In genomic region chr12:117331691-117332090, GRCh38 we compare ENCODE assay signal across 25 cellular contexts. TPM values are rescaled to one million over a fixed set of nuclear protein-coding genes. Genes with fewer than 3 reads are reported as not detected.
DNase-seq lines count a peak whose midpoint lies in the region; ATAC-seq and TF ChIP-seq lines count a peak whose summit lies in the region.
"Had no signal": no experiment of that assay in that cellular context is flagged by ENCODE, and none has a peak within 500 bp of the region (broad histone marks: within the 10 kb centered on the region; RNA-seq: fewer than 3 reads in every experiment).

No MANE protein-coding gene starts in this region.

- intact Hi-C loops in OCI-LY7 (cut with micrococcal nuclease; ENCODE audit: unreplicated experiment): no loop called here

- no peak overlapping the region for H3K27ac ChIP-seq in OCI-LY7 (ENCODE audit: low read depth, low read length, poor library complexity, severe bottlenecking)
- H3K27ac ChIP-seq: dorsolateral prefrontal cortex, ovary, Peyer's patch had no signal

- H3K9me3 ChIP-seq in OCI-LY7 (ENCODE audit: low read length): no peaks in the 10 kb centered on the region
- H3K9me3 ChIP-seq: ovary, Peyer's patch had no signal

- no peaks in the 10 kb centered on the region for H3K4me1 ChIP-seq in OCI-LY7 (ENCODE audit: insufficient read depth, low read length, poor library complexity, severe bottlenecking)
- H3K4me1 ChIP-seq: Peyer's patch had no signal

- no TSS peak for BruUV-seq in OCI-LY7 (replicated peaks; lab: Mats Ljungman, UMichigan)

- no peaks in the 10 kb centered on the region for H3K36me3 ChIP-seq in OCI-LY7 (ENCODE audit: insufficient read depth, low read length)
- H3K36me3 ChIP-seq: ovary, Peyer's patch had no signal

- H3K9me2 ChIP-seq in OCI-LY7 (ENCODE audit: insufficient read depth, low read length): no peaks in the 10 kb centered on the region

- H3K79me2 ChIP-seq in OCI-LY7 (ENCODE audit: insufficient read depth, low read depth, low read length): no peaks in the 10 kb centered on the region

- POLR2A ChIA-PET in OCI-LY7 (lab: Charles Lee): interaction anchor here (1.1 kb wide), 1 partner anchor 21 kb away, joined by 3 read pairs; no protein-coding TSS in a partner anchor

- H3K4me3 ChIP-seq in GM12865 (ENCODE audit: low read depth, low read length): no peak overlapping the region
- no peak overlapping the region for H3K4me3 ChIP-seq in OCI-LY7 (ENCODE audit: low read depth, low read length, poor library complexity, severe bottlenecking)
- H3K4me3 ChIP-seq: dorsolateral prefrontal cortex, ovary, Peyer's patch, smooth muscle cell had no signal

- no peak overlapping the region for H3K4me2 ChIP-seq in OCI-LY7 (ENCODE audit: low read length)
- H3K4me2 ChIP-seq: smooth muscle cell had no signal

- ATAC-seq in GM21390 (IDR thresholded peaks at IDR 0.05; ENCODE audit: unreplicated experiment): no peak
- ATAC-seq: activated CD8-positive, alpha-beta T cell treated with anti-CD3 and anti-CD28 coated beads for 36 hours; natural killer cell treated with Interleukin-12 subunit alpha and Interleukin-12 subunit beta and Interleukin-15 and Interleukin-18, amount 100 ng/mL, for 72 hours had no signal

- H4K20me1 ChIP-seq in OCI-LY7 (ENCODE audit: insufficient read depth, low read length): no peaks in the 10 kb centered on the region

- DNase-seq in SHP77 (lab: John Stamatoyannopoulos, UW): peak; percentile 15 to 56
- DNase-seq in SHP77 treated with DMSO at 0.1 percent for 48 hours (lab: John Stamatoyannopoulos, UW): no peak
- DNase-seq in GM12865 (ENCODE audit: low read depth): no peak
- peak; percentile 4 for DNase-seq in OCI-LY7 (ENCODE audit: low spot score)
- no peak for DNase-seq in nucleus accumbens (lab: John Stamatoyannopoulos, UW)
- no peak for DNase-seq in stimulated activated CD4-positive, alpha-beta T cell treated with anti-CD3 and anti-CD28 coated beads, Interleukin-15, amount 100 ng/mL, for 24 hours
- DNase-seq: activated CD4-positive, alpha-beta T cell treated with anti-CD3 and anti-CD28 coated beads for 1 hour; activated CD8-positive, alpha-beta T cell treated with anti-CD3 and anti-CD28 coated beads for 36 hours; activated effector memory CD4-positive, alpha-beta T cell treated with anti-CD3 and anti-CD28 coated beads, Interleukin-2, amount 50 U/mL, for 16 hours; activated naive CD8-positive, alpha-beta T cell treated with anti-CD3 and anti-CD28 coated beads, Interleukin-2, amount 10 ng/mL, durations not matched to agents 7 days and 5 days; activated T-cell treated with anti-CD3 and anti-CD28 coated beads for 4 hours; CD4-positive, alpha-beta T cell; dorsolateral prefrontal cortex; GF-D8; Kasumi-1; NCI-H1105; NCI-H2107; ovary; Peyer's patch; retina had no signal

- peak; percentile 10 for TF ChIP-seq CTCF in GM12865 (IDR thresholded peaks at IDR 0.05; ENCODE audit: insufficient read depth, low read depth, low read length, missing control alignments)
- TF ChIP-seq CTCF in OCI-LY7 (conservative IDR thresholded peaks at IDR 0.05; ENCODE audit: low read length): peak; percentile 35; the same call in 1 of the 2 replicates

- CTCF ChIA-PET in OCI-LY7 (lab: Charles Lee; ENCODE audit: unreplicated experiment): no interaction called here

- H2AFZ ChIP-seq in OCI-LY7 (ENCODE audit: low read length): no peak overlapping the region

RNA-seq across cellular contexts. Expression of gene NOS1, which starts 29.7 kb away (rescaled TPM):
- not detected in 2 replicates for total RNA-seq in OCI-LY7 (2014; rRNA removed; shearing (Covaris generic))
- not detected in 2 replicates for total RNA-seq in OCI-LY7 (2022)
- total RNA-seq: activated CD8-positive, alpha-beta T cell treated with anti-CD3 and anti-CD28 coated beads for 36 hours; activated naive CD8-positive, alpha-beta T cell treated with anti-CD3 and anti-CD28 coated beads, Interleukin-2, amount 10 ng/mL, durations not matched to agents 7 days and 5 days; CD4-positive, alpha-beta T cell; mononuclear cell; natural killer cell treated with Interleukin-12 subunit alpha and Interleukin-12 subunit beta and Interleukin-15 and Interleukin-18, amount 100 ng/mL, for 72 hours; subcutaneous adipose tissue had no signal

Comparison
In these comparisons a context has a peak if more than half of its experiments do, and no peak if none do; other contexts are left out.
1. DNase-seq: peak in SHP77 (2 of 2) and OCI-LY7 (single experiment); none in SHP77 treated with DMSO at 0.1 percent for 48 hours (single experiment), GM12865 (single experiment), nucleus accumbens (0 of 56) and stimulated activated CD4-positive, alpha-beta T cell treated with anti-CD3 and anti-CD28 coated beads, Interleukin-15, amount 100 ng/mL, for 24 hours (single experiment).